Comparison of ENCODE assay signal across 17 cellular contexts in genomic region chr15:57152133-57152532, GRCh38.
"Had no signal": no experiment of that assay in that cellular context is flagged by ENCODE, and none has a peak within 500 bp of the region (broad histone marks: within the 10 kb centered on the region; RNA-seq: fewer than 3 reads in every experiment).

No MANE protein-coding gene starts in this region.

- H3K4me1 Mint-ChIP-seq: endodermal cell had no signal

- H3K27ac Mint-ChIP-seq: endodermal cell, naive B cell, WTC11 had no signal

- ATAC-seq: right lobe of liver, WTC11 had no signal

- H3K27me3 Mint-ChIP-seq: activated CD4-positive, alpha-beta T cell treated with anti-CD3 and anti-CD28 coated beads, Interleukin-2, amount 10 ng/mL, durations not matched to agents 7 days and 5 days; naive B cell had no signal

- H3K4me3 Mint-ChIP-seq: activated CD4-positive, alpha-beta T cell treated with anti-CD3 and anti-CD28 coated beads, Interleukin-2, amount 10 ng/mL, durations not matched to agents 7 days and 5 days; endodermal cell; WTC11 had no signal

- DNase-seq: activated CD4-positive, alpha-beta T cell treated with anti-CD3 and anti-CD28 coated beads, Interleukin-2, amount 10 ng/mL, durations not matched to agents 7 days and 5 days; activated CD8-positive, alpha-beta memory T cell treated with anti-CD3 and anti-CD28 coated beads for 24 hours; activated CD8-positive, alpha-beta memory T cell treated with anti-CD3 and anti-CD28 coated beads, Interleukin-2, amount 50 U/mL, for 48 hours; activated naive CD4-positive, alpha-beta T cell treated with Interleukin-2 at 50 U/mL for 16 hours; dorsolateral prefrontal cortex; endodermal cell; foreskin fibroblast; mesenchymal stem cell; mucosa of descending colon; naive B cell; ovary; right lobe of liver; SK-N-SH; small intestine; stimulated activated CD4-positive, alpha-beta T cell treated with anti-CD3 and anti-CD28 coated beads, Interleukin-4, amount 100 ng/mL, for 1 hour; substantia nigra had no signal
